1 cellular context compared by ENCODE assay signal in the genomic region with DNA sequence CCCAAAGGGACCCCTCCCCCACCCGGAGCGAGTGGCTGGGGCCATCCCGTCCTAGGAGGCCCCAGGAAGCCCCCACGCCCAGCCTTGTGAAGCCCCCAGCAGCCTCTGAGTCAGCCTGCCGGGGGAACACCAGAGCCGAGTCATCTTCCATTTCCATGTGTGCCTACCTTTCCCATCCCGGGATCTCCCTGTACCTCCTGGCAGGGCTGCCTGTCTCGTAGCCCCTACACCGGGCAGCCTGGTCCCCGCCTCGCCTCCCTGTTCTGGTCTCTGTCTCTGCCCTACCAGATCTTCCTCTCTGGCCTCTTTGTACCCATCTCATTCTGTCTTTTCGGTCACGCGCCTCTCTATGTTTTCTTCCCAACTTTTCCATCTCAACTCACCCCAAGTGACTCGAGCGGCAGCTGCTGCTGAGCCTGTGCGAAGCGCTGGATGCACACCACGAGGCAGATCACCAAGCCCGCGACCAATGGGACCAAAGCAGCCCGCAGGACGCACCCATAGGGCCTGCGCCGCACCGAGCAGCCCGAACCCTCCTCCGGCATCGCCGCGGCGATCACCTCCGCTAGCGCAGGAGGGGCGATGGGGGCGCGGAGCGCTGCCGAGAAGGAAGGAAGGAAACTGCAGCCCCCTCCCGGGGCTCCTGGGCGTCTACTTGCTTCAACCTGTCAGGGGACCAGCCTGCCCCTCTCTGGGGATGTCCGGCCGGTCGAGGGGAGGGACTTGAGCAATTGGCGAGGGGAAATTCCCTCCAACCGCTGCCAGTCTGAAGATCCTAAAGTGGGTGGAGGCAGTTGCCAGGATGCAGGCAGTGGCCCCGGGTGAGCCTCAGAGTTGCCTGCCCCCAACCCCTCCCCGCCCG.
TF ChIP-seq lines count a peak whose summit lies in the region.

Gene CD70 (minus strand): TSS at position 693 of the 862 bp plus-strand sequence. CDS start 148 bp downstream, at position 545.

TF ChIP-seq in HepG2, 621 proteins besides CTCF, POLR2A, EP300 and RAD21:
- TF ChIP-seq NPAS2 (CRISPR knock-in tag; IDR thresholded peaks at IDR 0.05; ENCODE audit: borderline replicate concordance) (no peak), SAFB2 (CRISPR knock-in tag; IDR thresholded peaks at IDR 0.05; ENCODE audit: borderline replicate concordance, low read depth) (no peak), JUNB (CRISPR knock-in tag; IDR thresholded peaks at IDR 0.05; ENCODE audit: borderline replicate concordance) (no peak), SOX5 (CRISPR knock-in tag; IDR thresholded peaks at IDR 0.05; ENCODE audit: borderline replicate concordance) (no peak), ZNF570 (CRISPR knock-in tag; IDR thresholded peaks at IDR 0.05; ENCODE audit: borderline replicate concordance) (no peak), NFYB (CRISPR knock-in tag; IDR thresholded peaks at IDR 0.05) (no peak), HMG20A (CRISPR knock-in tag; IDR thresholded peaks at IDR 0.05; ENCODE audit: borderline replicate concordance) (no peak), BHLHE40 (IDR thresholded peaks at IDR 0.05; ENCODE audit: low read length) (no peak), ZNF230 (CRISPR knock-in tag; IDR thresholded peaks at IDR 0.05) (no peak), FOXP4 (CRISPR knock-in tag; IDR thresholded peaks at IDR 0.05) (no peak), ZNF580 (CRISPR knock-in tag; IDR thresholded peaks at IDR 0.05; ENCODE audit: borderline replicate concordance, low read depth) (no peak), ZNF468 (CRISPR knock-in tag; IDR thresholded peaks at IDR 0.05) (no peak)
- TF ChIP-seq, protein P1, sequence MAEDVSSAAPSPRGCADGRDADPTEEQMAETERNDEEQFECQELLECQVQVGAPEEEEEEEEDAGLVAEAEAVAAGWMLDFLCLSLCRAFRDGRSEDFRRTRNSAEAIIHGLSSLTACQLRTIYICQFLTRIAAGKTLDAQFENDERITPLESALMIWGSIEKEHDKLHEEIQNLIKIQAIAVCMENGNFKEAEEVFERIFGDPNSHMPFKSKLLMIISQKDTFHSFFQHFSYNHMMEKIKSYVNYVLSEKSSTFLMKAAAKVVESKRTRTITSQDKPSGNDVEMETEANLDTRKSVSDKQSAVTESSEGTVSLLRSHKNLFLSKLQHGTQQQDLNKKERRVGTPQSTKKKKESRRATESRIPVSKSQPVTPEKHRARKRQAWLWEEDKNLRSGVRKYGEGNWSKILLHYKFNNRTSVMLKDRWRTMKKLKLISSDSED (CRISPR knock-in tag; IDR thresholded peaks at IDR 0.05): no peak
